ENCODE assay signal across 23 cellular contexts in genomic region chrX:68683580-68683979, GRCh38. TPM values are rescaled to one million over a fixed set of nuclear protein-coding genes. Genes with fewer than 3 reads are reported as not detected.
"Had no signal": no experiment of that assay in that cellular context is flagged by ENCODE, and none has a peak within 500 bp of the region (broad histone marks: within the 10 kb centered on the region; RNA-seq: fewer than 3 reads in every experiment).

No MANE protein-coding gene starts in this region.

- FAIRE-seq: bronchial epithelial cell, kidney had no signal

- H3K9me3 Mint-ChIP-seq: activated CD4-positive, alpha-beta T cell treated with anti-CD3 and anti-CD28 coated beads, Interleukin-2, amount 10 ng/mL, durations not matched to agents 7 days and 5 days; activated CD8-positive, alpha-beta T cell treated with anti-CD3 and anti-CD28 coated beads for 36 hours; activated naive CD4-positive, alpha-beta T cell treated with anti-CD3 and anti-CD28 coated beads, Interleukin-2, amount 50 U/mL, for 72 hours; central memory CD8-positive, alpha-beta T cell; natural killer cell treated with Interleukin-12 subunit alpha and Interleukin-12 subunit beta and Interleukin-15 and Interleukin-18, amount 100 ng/mL, for 72 hours had no signal

- H3K4me3 Mint-ChIP-seq: activated CD4-positive, alpha-beta T cell treated with anti-CD3 and anti-CD28 coated beads, Interleukin-2, amount 10 ng/mL, durations not matched to agents 7 days and 5 days; activated CD8-positive, alpha-beta T cell treated with anti-CD3 and anti-CD28 coated beads for 36 hours; central memory CD8-positive, alpha-beta T cell; immature natural killer cell; natural killer cell treated with Interleukin-12 subunit alpha and Interleukin-12 subunit beta and Interleukin-15 and Interleukin-18, amount 100 ng/mL, for 72 hours; T-helper 17 cell had no signal

- H3K27me3 ChIP-seq: gastrocnemius medialis, ovary, suprapubic skin, uterus had no signal

- H3K4me3 ChIP-seq: gastrocnemius medialis, mucosa of descending colon, ovary, prostate gland, suprapubic skin, tibial nerve, uterus had no signal

- H3K9me3 ChIP-seq: gastrocnemius medialis, mucosa of descending colon, ovary, prostate gland, suprapubic skin, tibial nerve, uterus had no signal

- H3K27ac ChIP-seq: ovary, prostate gland, suprapubic skin, WERI-Rb-1 had no signal

- DNase-seq: activated CD4-positive, alpha-beta T cell treated with anti-CD3 and anti-CD28 coated beads, Interleukin-2, amount 10 ng/mL, durations not matched to agents 7 days and 5 days; activated CD4-positive, CD25-positive, alpha-beta regulatory T cell treated with anti-CD3 and anti-CD28 coated beads, Interleukin-2, amount 50 U/mL, for 72 hours; activated naive CD4-positive, alpha-beta T cell; effector CD4-positive, alpha-beta T cell; immature natural killer cell; kidney; stimulated activated naive CD4-positive, alpha-beta T cell; T-helper 17 cell; T1000; WERI-Rb-1 had no signal

- ATAC-seq: left colon, mucosa of descending colon, T-helper 17 cell had no signal

- H3K36me3 ChIP-seq: gastrocnemius medialis, ovary, prostate gland, suprapubic skin, tibial nerve, uterus, WERI-Rb-1 had no signal

- H3K27ac Mint-ChIP-seq: activated CD4-positive, alpha-beta T cell treated with anti-CD3 and anti-CD28 coated beads, Interleukin-2, amount 10 ng/mL, durations not matched to agents 7 days and 5 days; activated CD8-positive, alpha-beta T cell treated with anti-CD3 and anti-CD28 coated beads for 36 hours; activated naive CD4-positive, alpha-beta T cell treated with anti-CD3 and anti-CD28 coated beads, Interleukin-2, amount 50 U/mL, for 72 hours; immature natural killer cell; natural killer cell treated with Interleukin-12 subunit alpha and Interleukin-12 subunit beta and Interleukin-15 and Interleukin-18, amount 100 ng/mL, for 72 hours; T-helper 17 cell had no signal

- H3K36me3 Mint-ChIP-seq: activated naive CD4-positive, alpha-beta T cell treated with anti-CD3 and anti-CD28 coated beads, Interleukin-2, amount 50 U/mL, for 72 hours; immature natural killer cell; natural killer cell treated with Interleukin-12 subunit alpha and Interleukin-12 subunit beta and Interleukin-15 and Interleukin-18, amount 100 ng/mL, for 72 hours had no signal

- H3K4me1 ChIP-seq: prostate gland, suprapubic skin, uterus had no signal

RNA-seq across cellular contexts. Expression of gene STARD8, which starts 36.1 kb away (rescaled TPM):
- total RNA-seq: bronchial epithelial cell had no signal
